ENCODE assay signal across 8 cellular contexts in the genomic region with DNA sequence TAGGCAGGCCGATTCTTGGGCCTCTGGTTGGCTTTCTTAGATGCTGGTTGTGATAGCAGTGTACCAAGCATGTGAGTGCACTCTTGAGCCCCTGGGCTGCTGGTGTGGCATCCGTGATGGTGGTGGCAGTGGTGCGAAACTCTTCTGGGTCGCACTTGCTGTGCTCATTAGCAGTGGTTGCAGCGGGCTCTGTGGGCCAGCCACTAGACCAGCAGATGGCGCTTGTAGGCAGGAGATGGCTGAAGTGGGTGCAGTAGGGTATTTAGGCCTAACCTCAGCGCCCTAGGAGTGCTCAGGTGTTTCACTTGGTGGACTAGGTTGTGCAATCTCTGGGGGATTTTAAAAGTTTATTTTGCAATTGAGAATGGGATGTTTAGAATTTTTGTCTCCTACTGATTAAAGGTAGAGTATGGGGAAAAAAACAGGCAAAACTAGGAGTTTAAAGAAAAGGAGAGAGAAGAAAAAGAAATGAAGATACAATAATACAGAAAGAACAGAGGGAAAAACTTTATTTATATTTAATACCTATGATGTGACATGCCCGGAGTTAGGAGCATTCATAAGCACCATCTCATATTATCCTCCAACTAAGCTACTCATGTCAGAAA. TPM values are rescaled to one million over a fixed set of nuclear protein-coding genes. Genes with fewer than 3 reads are reported as not detected.
DNase-seq lines count a peak whose midpoint lies in the region; TF ChIP-seq lines count a peak whose summit lies in the region.

No MANE protein-coding gene starts in this region.

- H3K4me3 ChIP-seq in HL-60 (replicated peaks; ENCODE audit: insufficient read depth, low read length) (no peak overlapping the region), OCI-LY3 (ENCODE audit: low read length) (no peak overlapping the region), esophagus muscularis mucosa (no peak overlapping the region), transverse colon (no peak overlapping the region)

- no peaks in the 10 kb centered on the region for H4K20me1 ChIP-seq in OCI-LY3 (ENCODE audit: insufficient read depth, low read length)

- H2AFZ ChIP-seq in OCI-LY3 (ENCODE audit: low read depth, low read length) = no peak overlapping the region

- TF ChIP-seq EP300 in esophagus muscularis mucosa (IDR thresholded peaks at IDR 0.05) = no peak
- no peak for TF ChIP-seq EP300 in transverse colon (IDR thresholded peaks at IDR 0.05; ENCODE audit: low read depth)

- WGBS in esophagus muscularis mucosa = 26% methylated on average over 6 of the region's 8 CpGs
- 30 to 44% methylated on average over 1 to 8 of the region's 8 CpGs for WGBS in transverse colon (ENCODE audit: low coverage in 1 of 2), 2 donors

- H3K9ac ChIP-seq in OCI-LY3 (ENCODE audit: low read length) = no peak overlapping the region

- H3K79me2 ChIP-seq in OCI-LY3 (ENCODE audit: low read length) = peaks cover 5% of the 10 kb centered on the region

- TF ChIP-seq POLR2A in esophagus muscularis mucosa (IDR thresholded peaks at IDR 0.05; ENCODE audit: low read depth) (no peak), transverse colon (IDR thresholded peaks at IDR 0.05) (no peak)

- in situ Hi-C loops in transverse colon (cut with MboI; ENCODE audit: low pct_ligation_motif_present in 1 of 4, low pct_unique_long_range_greater_than_20kb in 1 of 4, low sequenced_read_pairs in 3 of 4) = no loop called here

- H3K27ac Mint-ChIP-seq in CD14-positive monocyte (peak overlapping the region in 2 of 7 donors; percentile 16 to 26), nephron progenitor cell (no peak overlapping the region)

- no peaks in the 10 kb centered on the region for H3K36me3 Mint-ChIP-seq in CD14-positive monocyte
- peaks cover 19% of the 10 kb centered on the region for H3K36me3 Mint-ChIP-seq in nephron progenitor cell (ENCODE audit: low read depth)

- H3K27me3 Mint-ChIP-seq in CD14-positive monocyte (ENCODE audit: low read depth in 3 of 3) = peaks cover 0 to 2% (median 0%) of the 10 kb centered on the region in 3 donors
- H3K27me3 Mint-ChIP-seq in nephron progenitor cell (ENCODE audit: low read depth, poor library complexity) = peaks cover 11% of the 10 kb centered on the region

- no peak overlapping the region for H3K4me3 Mint-ChIP-seq in CD14-positive monocyte
- H3K4me3 Mint-ChIP-seq in nephron progenitor cell = no peak overlapping the region

- H3K4me1 Mint-ChIP-seq in CD14-positive monocyte = peaks cover 8% of the 10 kb centered on the region
- peaks cover 12% of the 10 kb centered on the region for H3K4me1 Mint-ChIP-seq in nephron progenitor cell

- TF ChIP-seq CTCF in CD14-positive monocyte (IDR thresholded peaks at IDR 0.05) (peak; percentile 52), HL-60 (IDR thresholded peaks at IDR 0.05; ENCODE audit: insufficient read depth, low read length) (peak; percentile 66), OCI-LY3 (IDR thresholded peaks at IDR 0.05; ENCODE audit: low read depth, low read length) (peak; percentile 98), esophagus muscularis mucosa (IDR thresholded peaks at IDR 0.05) (peak; percentile 33 to 63 (median 41)), nephron progenitor cell (IDR thresholded peaks at IDR 0.05) (peak; percentile 70), transverse colon (IDR thresholded peaks at IDR 0.05) (peak; percentile 35 to 50 (median 44))

- H3K27me3 ChIP-seq in HL-60 (ENCODE audit: insufficient read depth, poor library complexity, severe bottlenecking) (no peaks in the 10 kb centered on the region), OCI-LY3 (ENCODE audit: low read depth, low read length) (no peaks in the 10 kb centered on the region), esophagus muscularis mucosa (no peaks in the 10 kb centered on the region), transverse colon (no peaks in the 10 kb centered on the region)

- H3K9me3 ChIP-seq in OCI-LY3 (ENCODE audit: insufficient read depth, low read length) (no peaks in the 10 kb centered on the region), esophagus muscularis mucosa (peaks cover 0 to 21% (median 14%) of the 10 kb centered on the region in 4 donors), transverse colon (no peaks in the 10 kb centered on the region)

- peak; percentile 57 for DNase-seq in CD14-positive monocyte (ENCODE audit: low spot score)
- peak; percentile 50 to 78 for DNase-seq in HL-60 (ENCODE audit: low read depth in 1 of 2, low spot score in 1 of 2)
- DNase-seq in activated T-cell treated with anti-CD3 and anti-CD28 coated beads, Interleukin-2, amount 50 U/mL, for 1 hour = peak; percentile 74
- DNase-seq in esophagus muscularis mucosa (ENCODE audit: extremely low spot score) = no peak
- peak; percentile 75 for DNase-seq in nephron progenitor cell
- DNase-seq in transverse colon = peak; percentile 54
- DNase-seq in GOT3 (lab: John Stamatoyannopoulos, UW) = no peak

- H3K4me1 ChIP-seq in OCI-LY3 (ENCODE audit: low read length) = peaks cover 8% of the 10 kb centered on the region
- H3K4me1 ChIP-seq in esophagus muscularis mucosa = peaks cover 6 to 11% (median 9%) of the 10 kb centered on the region in 4 donors
- H3K4me1 ChIP-seq in transverse colon = peaks cover 2 to 7% (median 5%) of the 10 kb centered on the region in 4 donors

- intact Hi-C loops in CD14-positive monocyte (cut with micrococcal nuclease) = loop anchor here in 1 of 2 donors (10.0 kb wide), 1 partner anchor 748 kb away; a partner anchor contains a TSS
- intact Hi-C loops in esophagus muscularis mucosa (cut with DNase I) = no loop called here
- intact Hi-C loops in transverse colon (cut with DNase I; ENCODE audit: low total_unique reads) = no loop called here

- H3K36me3 ChIP-seq in OCI-LY3 (replicated peaks; ENCODE audit: low read depth, low read length) (peaks cover 18% of the 10 kb centered on the region), esophagus muscularis mucosa (peaks cover 0 to 8% (median 0%) of the 10 kb centered on the region in 4 donors), transverse colon (peaks cover 0 to 1% (median 0%) of the 10 kb centered on the region in 4 donors)

- H3K4me2 ChIP-seq in OCI-LY3 (ENCODE audit: low read length) = peak overlapping the region; percentile 43

- peaks cover 2 to 24% (median 18%) of the 10 kb centered on the region in 7 donors for H3K9me3 Mint-ChIP-seq in CD14-positive monocyte
- H3K9me3 Mint-ChIP-seq in nephron progenitor cell = peaks cover 19% of the 10 kb centered on the region

- no peak overlapping the region for H3K27ac ChIP-seq in HL-60 (replicated peaks)
- H3K27ac ChIP-seq in OCI-LY3 (ENCODE audit: low read length) = no peak overlapping the region
- no peak overlapping the region for H3K27ac ChIP-seq in esophagus muscularis mucosa (replicated peaks in 1 of 4)
- no peak overlapping the region for H3K27ac ChIP-seq in transverse colon

RNA-seq across cellular contexts. Expression of a gene that starts 4.3 kb away (rescaled TPM):
- 1 to 10 TPM; 1.4 to 2.3 TPM for polyA plus RNA-seq in CD14-positive monocyte
- total RNA-seq in esophagus muscularis mucosa = 1 to 10 TPM; 6.1 to 9.6 (median 8.8) TPM
- 10 to 100 TPM; 10.6 to 53.1 (median 13.2) TPM for total RNA-seq in transverse colon

RNA-seq across cellular contexts. Expression of a gene that starts 17.0 kb away (rescaled TPM):
- 1 to 10 TPM; 4.6 to 6.0 TPM for polyA plus RNA-seq in CD14-positive monocyte
- total RNA-seq in esophagus muscularis mucosa (10 to 100 TPM; 20.2 to 26.3 (median 23.6) TPM), transverse colon (10 to 100 TPM in 2 of 4 donors, 1 to 10 TPM in 2; 4.2 to 13.1 (median 8.2) TPM)

RNA-seq across cellular contexts. Expression of a gene that starts 28.5 kb away (rescaled TPM):
- polyA plus RNA-seq in CD14-positive monocyte = 1 to 10 TPM; 3.4 to 9.0 TPM
- total RNA-seq in esophagus muscularis mucosa (1 to 10 TPM; 2.5 to 6.4 (median 4.6) TPM), transverse colon (10 to 100 TPM in 2 of 4 donors, 1 to 10 TPM in 1, under 1 TPM in 1; 0.75 to 19.1 (median 7.1) TPM)

RNA-seq across cellular contexts. Expression of a gene that starts 43.3 kb away (rescaled TPM):
- polyA plus RNA-seq in CD14-positive monocyte = 10 to 100 TPM in 1 of 2 donors, 1 to 10 TPM in 1; 7.4 to 13.9 TPM
- 10 to 100 TPM; 12.9 to 29.5 (median 20.2) TPM for total RNA-seq in esophagus muscularis mucosa
- 10 to 100 TPM in 1 of 4 donors, 1 to 10 TPM in 1, not detected in 2; 8.3 to 12.5 TPM for total RNA-seq in transverse colon

RNA-seq across cellular contexts. Expression of a gene that starts 43.3 kb away (rescaled TPM):
- under 1 TPM in 1 of 2 donors, not detected in 1; 0.30 TPM for polyA plus RNA-seq in CD14-positive monocyte
- total RNA-seq in esophagus muscularis mucosa (1 to 10 TPM; 1.4 to 3.3 (median 2.8) TPM), transverse colon (1 to 10 TPM in 2 of 4 donors, under 1 TPM in 1, not detected in 1; 0.60 to 1.3 (median 1.2) TPM)

Comparison
In these comparisons a context has a peak if more than half of its experiments do, and no peak if none do; other contexts are left out.
1. DNase-seq: peak in CD14-positive monocyte (single experiment), HL-60 (2 of 2), activated T-cell treated with anti-CD3 and anti-CD28 coated beads, Interleukin-2, amount 50 U/mL, for 1 hour (single experiment), nephron progenitor cell (single experiment) and transverse colon (single experiment); none in esophagus muscularis mucosa (single experiment) and GOT3 (single experiment).
2. CTCF ChIP-seq: peak in every context shown above with its lines; median percentile 98 in OCI-LY3; 70 in nephron progenitor cell; 66 in HL-60; 52 in CD14-positive monocyte; 44 in transverse colon; 41 in esophagus muscularis mucosa.